Comparison of ENCODE assay signal across 22 cellular contexts in the genomic region with DNA sequence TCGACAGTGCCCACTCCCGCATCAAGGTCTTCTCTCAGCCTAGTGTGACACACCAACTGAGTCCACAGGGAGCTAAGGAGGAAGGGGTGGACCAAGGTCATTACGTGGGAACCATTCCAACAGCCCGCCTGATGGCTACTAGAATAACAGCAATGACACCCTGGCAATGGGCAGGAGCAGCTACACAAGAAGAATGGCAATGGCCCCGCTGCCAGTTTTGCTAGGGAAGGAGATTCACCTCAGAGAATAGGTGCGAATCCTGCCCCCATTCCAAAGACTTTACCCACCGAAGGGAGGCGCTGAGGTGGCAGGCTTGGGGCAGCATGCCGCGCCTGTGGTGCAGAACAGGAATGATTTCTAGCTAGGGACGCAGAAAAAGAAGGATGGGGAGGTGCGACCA. TPM values are rescaled to one million over a fixed set of nuclear protein-coding genes. Genes with fewer than 3 reads are reported as not detected.
DNase-seq lines count a peak whose midpoint lies in the region; ATAC-seq, FAIRE-seq and TF ChIP-seq lines count a peak whose summit lies in the region.
"Had no signal": no experiment of that assay in that cellular context is flagged by ENCODE, and none has a peak within 500 bp of the region (broad histone marks: within the 10 kb centered on the region; RNA-seq: fewer than 3 reads in every experiment).

No MANE protein-coding gene starts in this region.

- BruUV-seq in IMR-90 (replicated peaks; lab: Mats Ljungman, UMichigan) (no TSS peak), HepG2 (replicated peaks; lab: Mats Ljungman, UMichigan) (no TSS peak)

- in situ Hi-C loops in IMR-90 (cut with MboI; ENCODE audit: low sequenced_read_pairs): loop anchor here (5.0 kb wide), 1 partner anchor 51 kb away; no protein-coding TSS in a partner anchor
- in situ Hi-C loops in HepG2 (cut with HindIII; ENCODE audit: extremely low pct_ligation_motif_present, low pct_unique_long_range_greater_than_20kb): no loop called here

- H2BK20ac ChIP-seq in IMR-90 (ENCODE audit: low read depth, low read length): no peak overlapping the region

- H3K18ac ChIP-seq in IMR-90 (ENCODE audit: low read depth, low read length) (no peak overlapping the region), trophoblast cell (ENCODE audit: low read length) (no peak overlapping the region)

- no peak overlapping the region for H3K14ac ChIP-seq in IMR-90 (replicated peaks; ENCODE audit: low read depth, low read length)
- H3K14ac ChIP-seq in trophoblast cell (ENCODE audit: low read length): no peak overlapping the region

- POLR2A ChIA-PET in IMR-90 (lab: Charles Lee; ENCODE audit: unreplicated experiment): no interaction called here
- POLR2A ChIA-PET in activated CD8-positive, alpha-beta T cell treated with anti-CD3 and anti-CD28 coated beads for 36 hours (lab: Charles Lee): no interaction called here
- POLR2A ChIA-PET in HepG2 (lab: Yijun Ruan, JAX): no interaction called here

- no peak overlapping the region for H2BK120ac ChIP-seq in IMR-90 (ENCODE audit: low read depth, low read length)
- no peak overlapping the region for H2BK120ac ChIP-seq in trophoblast cell (ENCODE audit: insufficient read depth, low read length, poor library complexity)

- no peak overlapping the region for H3K9ac ChIP-seq in IMR-90 (ENCODE audit: low read depth, low read length)
- no peak overlapping the region for H3K9ac ChIP-seq in trophoblast cell (ENCODE audit: low read length)
- no peak overlapping the region for H3K9ac ChIP-seq in HepG2 (ENCODE audit: insufficient read depth, low read depth, low read length)

- H4K20me1 ChIP-seq in IMR-90 (ENCODE audit: insufficient read depth, low read length) (no peaks in the 10 kb centered on the region), HepG2 (ENCODE audit: insufficient read depth, low read length) (no peaks in the 10 kb centered on the region)

- intact Hi-C loops in IMR-90 (cut with micrococcal nuclease): no loop called here
- intact Hi-C loops in activated CD8-positive, alpha-beta T cell treated with anti-CD3 and anti-CD28 coated beads for 36 hours (cut with micrococcal nuclease): loop anchor here (10.0 kb wide), 1 partner anchor 101 kb away; no protein-coding TSS in a partner anchor
- intact Hi-C loops in HepG2 (cut with micrococcal nuclease; ENCODE audit: unreplicated experiment): no loop called here

- CTCF ChIA-PET in IMR-90 (lab: Yijun Ruan, JAX): no interaction called here
- CTCF ChIA-PET in activated CD8-positive, alpha-beta T cell treated with anti-CD3 and anti-CD28 coated beads for 36 hours (lab: Charles Lee): no interaction called here
- CTCF ChIA-PET in HepG2 (lab: Yijun Ruan, JAX; ENCODE audit: low intra/inter-chr PET ratio, low total read pairs): no interaction called here

- H3K23ac ChIP-seq in IMR-90 (ENCODE audit: low read depth, low read length) (no peak overlapping the region), trophoblast cell (ENCODE audit: low read length) (no peak overlapping the region)

- DNase-seq in T-helper 2 cell treated with Interferon-gamma antibody and Interleukin-4, amounts not matched to agents 5 μg/mL and 100 μg/mL, for 36 hours (ENCODE audit: low spot score): no peak
- DNase-seq in T-helper 2 cell (no peak), IMR-90 (no peak), trophoblast cell (no peak), HepG2 (ENCODE audit: low spot score) (no peak)
- DNase-seq in activated CD8-positive, alpha-beta T cell treated with anti-CD3 and anti-CD28 coated beads for 36 hours: no peak
- DNase-seq: activated CD8-positive, alpha-beta T cell treated with anti-CD3 and anti-CD28 coated beads, Interleukin-2, amount 10 ng/mL, durations not matched to agents 7 days and 5 days; activated effector memory CD4-positive, alpha-beta T cell treated with Interleukin-2 at 50 U/mL for 16 hours; anterior cingulate cortex; CD4-positive, CD25-positive, alpha-beta regulatory T cell; foreskin melanocyte; kidney glomerular epithelial cell; NCI-H1092 treated with DMSO at 0.1 percent for 48 hours; NCI-H2171; PC-9; stimulated activated CD4-positive, alpha-beta T cell treated with anti-CD3 and anti-CD28 coated beads, Interleukin-12 subunit alpha, Interleukin-12 subunit beta, amount 100 ng/mL, for 4 hours had no signal

- H3K27ac ChIP-seq in IMR-90 (ENCODE audit: insufficient read depth, low read length) (no peak overlapping the region), trophoblast cell (ENCODE audit: low read depth, low read length) (no peak overlapping the region), HepG2 (ENCODE audit: extremely low read length, insufficient read depth, low read length) (no peak overlapping the region)
- H3K27ac ChIP-seq: PC-9 had no signal

- H2AK5ac ChIP-seq in IMR-90 (ENCODE audit: low read depth, low read length): no peak overlapping the region
- no peak overlapping the region for H2AK5ac ChIP-seq in trophoblast cell (ENCODE audit: low read length)

- no peak for TF ChIP-seq POLR2A in IMR-90 (IDR thresholded peaks at IDR 0.05; ENCODE audit: low read depth, low read length)
- no peak for TF ChIP-seq POLR2A in HepG2 (IDR thresholded peaks at IDR 0.05; ENCODE audit: insufficient read depth in 1 of 2, low read depth in 2 of 2, low read length in 2 of 2)

- TF ChIP-seq RAD21 in IMR-90 (IDR thresholded peaks at IDR 0.05; ENCODE audit: low read length): no peak
- no peak for TF ChIP-seq RAD21 in HepG2 (CRISPR knock-in tag; IDR thresholded peaks at IDR 0.05)

- H3K9me3 ChIP-seq in IMR-90 (ENCODE audit: control insufficient read depth, insufficient read depth, low read length): 0 out of 2 replicates have a peak, but pooled peaks cover 2% of the 10 kb centered on the region
- H3K9me3 ChIP-seq in trophoblast cell (ENCODE audit: insufficient read depth, low read depth, low read length): peaks cover 3% of the 10 kb centered on the region
- no peaks in the 10 kb centered on the region for H3K9me3 ChIP-seq in HepG2 (ENCODE audit: low read length)

- dilution Hi-C loops in IMR-90 (cut with HindIII; ENCODE audit: low sequenced_read_pairs, unreplicated experiment): no loop called here

- H3K4ac ChIP-seq in IMR-90 (ENCODE audit: low read depth, low read length) (no peak overlapping the region), trophoblast cell (ENCODE audit: low read depth, low read length) (no peak overlapping the region)

- H3K4me1 Mint-ChIP-seq in T-helper 2 cell treated with Interferon-gamma antibody and Interleukin-4, amounts not matched to agents 5 μg/mL and 100 μg/mL, for 36 hours (ENCODE audit: low read depth): peaks cover 28% of the 10 kb centered on the region
- peaks cover 3% of the 10 kb centered on the region for H3K4me1 Mint-ChIP-seq in activated CD8-positive, alpha-beta T cell treated with anti-CD3 and anti-CD28 coated beads for 36 hours (ENCODE audit: low read depth)

- FAIRE-seq in HepG2 (lab: Jason Lieb, UNC): no peak
- FAIRE-seq: A204.1, colon, endothelial cell of umbilical vein had no signal

- H2BK12ac ChIP-seq in trophoblast cell (ENCODE audit: low read length): no peak overlapping the region

- H3K36me3 Mint-ChIP-seq in T-helper 2 cell treated with Interferon-gamma antibody and Interleukin-4, amounts not matched to agents 5 μg/mL and 100 μg/mL, for 36 hours (ENCODE audit: low read depth): peaks cover 2% of the 10 kb centered on the region
- H3K36me3 Mint-ChIP-seq in activated CD8-positive, alpha-beta T cell treated with anti-CD3 and anti-CD28 coated beads for 36 hours (ENCODE audit: low read depth): no peaks in the 10 kb centered on the region
- H3K36me3 Mint-ChIP-seq: CD4-positive, CD25-positive, alpha-beta regulatory T cell had no signal

- H3K27me3 ChIP-seq in IMR-90 (ENCODE audit: control insufficient read depth, insufficient read depth, low read length) (peaks cover 63% of the 10 kb centered on the region), trophoblast cell (ENCODE audit: insufficient read depth, low read length) (peaks cover 47% of the 10 kb centered on the region), HepG2 (ENCODE audit: control insufficient read depth in 1 of 2, insufficient read depth in 2 of 2, low read length in 2 of 2) (peaks cover 10 to 64% of the 10 kb centered on the region in 2 experiments)

- H3K4me3 Mint-ChIP-seq in T-helper 2 cell treated with Interferon-gamma antibody and Interleukin-4, amounts not matched to agents 5 μg/mL and 100 μg/mL, for 36 hours: peak overlapping the region; percentile 26
- H3K4me3 Mint-ChIP-seq in activated CD8-positive, alpha-beta T cell treated with anti-CD3 and anti-CD28 coated beads for 36 hours: no peak overlapping the region
- H3K4me3 Mint-ChIP-seq: activated CD8-positive, alpha-beta T cell treated with anti-CD3 and anti-CD28 coated beads, Interleukin-2, amount 10 ng/mL, durations not matched to agents 7 days and 5 days; stimulated activated naive CD8-positive, alpha-beta T cell treated with anti-CD3 and anti-CD28 coated beads, Interleukin-15, Interleukin-2, amounts not matched to agents 100 ng/mL and 50 ng/mL, for 24 hours had no signal

- no peaks in the 10 kb centered on the region for H3K79me1 ChIP-seq in IMR-90 (ENCODE audit: low read depth in 1 of 2, low read length in 2 of 2)
- H3K79me1 ChIP-seq in trophoblast cell (ENCODE audit: low read length): no peaks in the 10 kb centered on the region

- TF ChIP-seq CTCF in IMR-90 (conservative IDR thresholded peaks at IDR 0.05; ENCODE audit: low read depth, low read length) (no peak), HepG2 (CRISPR knock-in tag; IDR thresholded peaks at IDR 0.05) (no peak)
- TF ChIP-seq CTCF in activated CD8-positive, alpha-beta T cell treated with anti-CD3 and anti-CD28 coated beads for 36 hours (IDR thresholded peaks at IDR 0.05): no peak

- no peaks in the 10 kb centered on the region for H3K9me3 Mint-ChIP-seq in T-helper 2 cell treated with Interferon-gamma antibody and Interleukin-4, amounts not matched to agents 5 μg/mL and 100 μg/mL, for 36 hours
- H3K9me3 Mint-ChIP-seq in activated CD8-positive, alpha-beta T cell treated with anti-CD3 and anti-CD28 coated beads for 36 hours: no peaks in the 10 kb centered on the region
- H3K9me3 Mint-ChIP-seq: stimulated activated naive CD8-positive, alpha-beta T cell treated with anti-CD3 and anti-CD28 coated beads, Interleukin-15, Interleukin-2, amounts not matched to agents 100 ng/mL and 50 ng/mL, for 24 hours had no signal

- no peak overlapping the region for H4K5ac ChIP-seq in IMR-90 (ENCODE audit: low read depth, low read length)

- no peak overlapping the region for H2BK15ac ChIP-seq in IMR-90 (ENCODE audit: low read depth, low read length)

- H3K79me2 ChIP-seq in trophoblast cell (ENCODE audit: control insufficient read depth, insufficient read depth, low read length, poor library complexity): peaks cover 2% of the 10 kb centered on the region
- H3K79me2 ChIP-seq in HepG2 (ENCODE audit: insufficient read depth, low read length): no peaks in the 10 kb centered on the region

- H4K8ac ChIP-seq in IMR-90 (ENCODE audit: low read depth in 2 of 2, low read length in 2 of 2): no peak overlapping the region
- no peak overlapping the region for H4K8ac ChIP-seq in trophoblast cell (ENCODE audit: low read depth, low read length)

- H3K56ac ChIP-seq in IMR-90 (ENCODE audit: extremely low read depth, insufficient read depth, low read length): no peak overlapping the region

- H3K4me1 ChIP-seq in IMR-90 (ENCODE audit: control insufficient read depth, insufficient read depth, low read length) (no peaks in the 10 kb centered on the region), trophoblast cell (ENCODE audit: control insufficient read depth in 1 of 2, insufficient read depth in 2 of 2, low read length in 2 of 2) (peaks cover 19 to 21% of the 10 kb centered on the region in 2 experiments), HepG2 (ENCODE audit: insufficient read depth, low read length) (no peaks in the 10 kb centered on the region)

- H2AFZ ChIP-seq in IMR-90 (replicated peaks; ENCODE audit: low read length, poor library complexity) (peak overlapping the region; percentile 40), trophoblast cell (ENCODE audit: insufficient read depth, low read length, poor library complexity) (no peak overlapping the region), HepG2 (ENCODE audit: low read length) (no peak overlapping the region)
- H2AFZ ChIP-seq: PC-9 had no signal

- H2BK5ac ChIP-seq in IMR-90 (ENCODE audit: low read depth, low read length, poor library complexity, severe bottlenecking) (no peak overlapping the region), trophoblast cell (ENCODE audit: low read depth, low read length, poor library complexity) (no peak overlapping the region)

- 12% methylated on average over 4 of the region's 12 CpGs; no CpG with 5 or more reads in 1 of the 2 experiments for WGBS in IMR-90 (ENCODE audit: extremely low coverage in 2 of 2, insufficient read length in 1 of 2), 2 experiments
- WGBS in trophoblast cell (ENCODE audit: extremely low coverage, insufficient coverage, insufficient read length): no CpG with 5 or more reads among the region's 12 CpGs
- WGBS in HepG2 (ENCODE audit: low lambda C conversion rate): 19% methylated on average over 8 of the region's 12 CpGs

- no peak overlapping the region for H3K27ac Mint-ChIP-seq in T-helper 2 cell treated with Interferon-gamma antibody and Interleukin-4, amounts not matched to agents 5 μg/mL and 100 μg/mL, for 36 hours
- no peak overlapping the region for H3K27ac Mint-ChIP-seq in activated CD8-positive, alpha-beta T cell treated with anti-CD3 and anti-CD28 coated beads for 36 hours
- H3K27ac Mint-ChIP-seq: activated CD8-positive, alpha-beta T cell treated with anti-CD3 and anti-CD28 coated beads, Interleukin-2, amount 10 ng/mL, durations not matched to agents 7 days and 5 days; CD4-positive, CD25-positive, alpha-beta regulatory T cell; stimulated activated naive CD8-positive, alpha-beta T cell treated with anti-CD3 and anti-CD28 coated beads, Interleukin-15, Interleukin-2, amounts not matched to agents 100 ng/mL and 50 ng/mL, for 24 hours had no signal

- H3K9me1 ChIP-seq in IMR-90 (ENCODE audit: insufficient read depth, low read length): no peaks in the 10 kb centered on the region

- no peak overlapping the region for H3K4me3 ChIP-seq in IMR-90 (ENCODE audit: insufficient read depth, low read depth, low read length)
- peak overlapping the region; percentile 5 for H3K4me3 ChIP-seq in iPS-11a (ENCODE audit: low read depth, low read length)
- no peak overlapping the region for H3K4me3 ChIP-seq in trophoblast cell (ENCODE audit: low read depth, low read length)
- H3K4me3 ChIP-seq in HepG2 (replicated peaks in 1 of 3; ENCODE audit: insufficient read depth in 1 of 3, low read depth in 2 of 3, low read length in 3 of 3): no peak overlapping the region
- H3K4me3 ChIP-seq: PC-9 had no signal

- H4K91ac ChIP-seq in IMR-90 (ENCODE audit: insufficient read depth, low read depth, low read length) (no peak overlapping the region), trophoblast cell (ENCODE audit: low read depth, low read length) (no peak overlapping the region)

- no peak for ATAC-seq in IMR-90 (ENCODE audit: low read depth)
- no peak for ATAC-seq in GM18873 (IDR thresholded peaks at IDR 0.05; ENCODE audit: low FRiP score, unreplicated experiment)
- no peak for ATAC-seq in activated CD8-positive, alpha-beta T cell treated with anti-CD3 and anti-CD28 coated beads for 36 hours
- no peak for ATAC-seq in HepG2
- ATAC-seq: activated CD8-positive, alpha-beta T cell treated with anti-CD3 and anti-CD28 coated beads, Interleukin-2, amount 10 ng/mL, durations not matched to agents 7 days and 5 days had no signal

- H3K36me3 ChIP-seq in IMR-90 (ENCODE audit: control insufficient read depth, insufficient read depth, low read length) (no peaks in the 10 kb centered on the region), trophoblast cell (ENCODE audit: control insufficient read depth in 1 of 2, insufficient read depth in 2 of 2, low read length in 2 of 2) (no peaks in the 10 kb centered on the region), HepG2 (replicated peaks in 1 of 2; ENCODE audit: control insufficient read depth in 1 of 2, insufficient read depth in 2 of 2, low read length in 2 of 2) (no peaks in the 10 kb centered on the region)

- peaks cover 85% of the 10 kb centered on the region for H3K27me3 Mint-ChIP-seq in T-helper 2 cell treated with Interferon-gamma antibody and Interleukin-4, amounts not matched to agents 5 μg/mL and 100 μg/mL, for 36 hours (ENCODE audit: low read depth)
- peaks cover 70% of the 10 kb centered on the region for H3K27me3 Mint-ChIP-seq in activated CD8-positive, alpha-beta T cell treated with anti-CD3 and anti-CD28 coated beads for 36 hours

- H3K4me2 ChIP-seq in IMR-90 (ENCODE audit: low read depth, low read length) (no peak overlapping the region), trophoblast cell (ENCODE audit: low read length) (peak overlapping the region; percentile 62), HepG2 (ENCODE audit: low read depth, low read length) (no peak overlapping the region)
- H3K4me2 ChIP-seq: PC-9 had no signal

- TF ChIP-seq EP300 in HepG2 (IDR thresholded peaks at IDR 0.05; ENCODE audit: low read depth in 2 of 2, low read length in 2 of 2): no peak
- no peak for TF ChIP-seq EP300 in HepG2 (CRISPR knock-in tag; IDR thresholded peaks at IDR 0.05; ENCODE audit: borderline replicate concordance)

- no peak overlapping the region for H4K12ac ChIP-seq in trophoblast cell (ENCODE audit: low read depth, low read length)

- no peak overlapping the region for H2AK9ac ChIP-seq in IMR-90 (replicated peaks; ENCODE audit: low read depth, low read length, poor library complexity)

RNA-seq across cellular contexts. Expression of a gene that starts 9.1 kb away (rescaled TPM):
- total RNA-seq in IMR-90 (2012; rRNA removed) (not detected in 2 replicates), HepG2 (2016; rRNA removed; fragmentation: Illumina TruSeq; extraction: Trizol) (0.31 and 0.38 TPM in 2 replicates)
- polyA plus RNA-seq in IMR-90 (2012; rRNA removed) (not detected in 2 replicates), HepG2 (2011; rRNA removed) (0.15 TPM in 1 of 2 replicates, not detected in the other)
- not detected in 2 replicates for polyA plus RNA-seq in IMR-90 (2012; cell fraction: cytosol; rRNA removed)
- polyA plus RNA-seq in IMR-90 (2012; cell fraction: nucleus; rRNA removed; ENCODE audit: low replicate concordance): not detected in 2 replicates
- 1.1 and 1.3 TPM in 2 replicates for polyA plus RNA-seq in trophoblast cell (2013)
- not detected for total RNA-seq in activated CD8-positive, alpha-beta T cell treated with anti-CD3 and anti-CD28 coated beads for 36 hours
- total RNA-seq in HepG2 (2016; cell fraction: cytosol; rRNA removed; fragmentation: Illumina TruSeq; extraction: Trizol; ENCODE audit: low read depth): 0.09 TPM in 1 of 2 replicates, not detected in the other
- 0.19 and 0.24 TPM in 2 replicates for total RNA-seq in HepG2 (2016; cell fraction: insoluble cytoplasmic fraction; rRNA removed; fragmentation: Illumina TruSeq; extraction: Trizol)
- 0.34 and 0.49 TPM in 2 replicates for total RNA-seq in HepG2 (2016; cell fraction: membrane; rRNA removed; fragmentation: Illumina TruSeq; extraction: Trizol)
- total RNA-seq in HepG2 (2016; cell fraction: nucleus; rRNA removed; fragmentation: Illumina TruSeq; extraction: Trizol): 0.25 TPM in 1 of 2 replicates, not detected in the other
- polyA plus RNA-seq in HepG2 (2011; cell fraction: cytosol; rRNA removed): 0.04 and 0.05 TPM in 2 replicates
- 0.09 TPM in 1 of 2 replicates, not detected in the other for polyA plus RNA-seq in HepG2 (2011; cell fraction: nucleus; rRNA removed)
- polyA plus RNA-seq in HepG2 (2012): 0.21 TPM in 1 of 2 replicates, not detected in the other
- 0.06 and 0.08 TPM in 2 replicates for polyA plus RNA-seq in HepG2 (2016; cell fraction: cytosol; fragmentation: Illumina TruSeq; extraction: Trizol; ENCODE audit: low read depth)
- polyA plus RNA-seq in HepG2 (2016; cell fraction: insoluble cytoplasmic fraction; fragmentation: Illumina TruSeq; extraction: Trizol; ENCODE audit: low read depth): 0.33 and 0.79 TPM in 2 replicates
- 0.15 and 0.21 TPM in 2 replicates for polyA plus RNA-seq in HepG2 (2016; cell fraction: membrane; fragmentation: Illumina TruSeq; extraction: Trizol; ENCODE audit: low read depth)
- 0.42 and 0.65 TPM in 2 replicates for polyA plus RNA-seq in HepG2 (2016; cell fraction: nucleus; fragmentation: Illumina TruSeq; extraction: Trizol; ENCODE audit: insufficient read depth, low read depth)
- polyA minus RNA-seq in HepG2 (2011; rRNA and poly(A)+ RNA removed; ENCODE audit: low replicate concordance): 0.16 TPM in 1 of 2 replicates, not detected in the other
- polyA minus RNA-seq in HepG2 (2011; cell fraction: cytosol; rRNA and poly(A)+ RNA removed): not detected in 2 replicates
- polyA minus RNA-seq in HepG2 (2011; cell fraction: nucleus; rRNA and poly(A)+ RNA removed): not detected in 2 replicates
- total RNA-seq: activated CD8-positive, alpha-beta T cell treated with anti-CD3 and anti-CD28 coated beads, Interleukin-2, amount 10 ng/mL, durations not matched to agents 7 days and 5 days; CD4-positive, CD25-positive, alpha-beta regulatory T cell; endothelial cell of umbilical vein; PC-9 had no signal
- polyA plus RNA-seq: CD4-positive, CD25-positive, alpha-beta regulatory T cell; endothelial cell of umbilical vein had no signal
